Comparison of ENCODE assay signal across 30 cellular contexts in genomic region chr1:3052501-3052900, GRCh38. TPM values are rescaled to one million over a fixed set of nuclear protein-coding genes. Genes with fewer than 3 reads are reported as not detected.
"Had no signal": no experiment of that assay in that cellular context is flagged by ENCODE, and none has a peak within 500 bp of the region (broad histone marks: within the 10 kb centered on the region; RNA-seq: fewer than 3 reads in every experiment).

No MANE protein-coding gene starts in this region.

- ATAC-seq: activated CD8-positive, alpha-beta T cell treated with anti-CD3 and anti-CD28 coated beads, Interleukin-2, amount 10 ng/mL, durations not matched to agents 7 days and 5 days; foreskin keratinocyte; stimulated activated naive CD8-positive, alpha-beta T cell treated with anti-CD3 and anti-CD28 coated beads, Interleukin-15, Interleukin-2, amounts not matched to agents 100 U/mL and 50 U/mL, for 24 hours had no signal

- DNase-seq: activated CD4-positive, alpha-beta T cell treated with anti-CD3 and anti-CD28 coated beads for 1 hour; activated CD4-positive, alpha-beta T cell treated with anti-CD3 and anti-CD28 coated beads, Interleukin-2, amount 50 U/mL, for 1 hour; activated CD8-positive, alpha-beta T cell treated with anti-CD3 and anti-CD28 coated beads, Interleukin-2, amount 10 ng/mL, durations not matched to agents 7 days and 5 days; activated T-cell treated with anti-CD3 and anti-CD28 coated beads, Interleukin-2, amount 50 U/mL, for 48 hours; caudate nucleus; dermis blood vessel endothelial cell; effector CD8-positive, alpha-beta T cell; foreskin keratinocyte; kidney glomerular epithelial cell; occipital lobe; stimulated activated CD4-positive, alpha-beta T cell treated with anti-CD3 and anti-CD28 coated beads, Interleukin-12 subunit alpha, Interleukin-12 subunit beta, amount 100 ng/mL, for 4 hours; stimulated activated CD4-positive, alpha-beta T cell treated with anti-CD3 and anti-CD28 coated beads, Interleukin-4, amount 100 ng/mL, for 4 hours; stimulated activated naive CD8-positive, alpha-beta T cell treated with anti-CD3 and anti-CD28 coated beads, Interleukin-15, Interleukin-2, amounts not matched to agents 100 U/mL and 50 U/mL, for 24 hours; T-helper 1 cell; thyroid gland; WERI-Rb-1 had no signal

- H3K4me1 Mint-ChIP-seq: activated naive CD4-positive, alpha-beta T cell treated with anti-CD3 and anti-CD28 coated beads, Interleukin-2, amount 50 U/mL, for 24 hours had no signal

- H3K36me3 Mint-ChIP-seq: brain had no signal

- H3K27ac ChIP-seq: foreskin keratinocyte, prostate gland, thyroid gland, WERI-Rb-1 had no signal

- H3K4me1 ChIP-seq: foreskin keratinocyte, prostate gland, thyroid gland had no signal

- H3K4me3 ChIP-seq: prostate gland, thyroid gland had no signal

- H3K36me3 ChIP-seq: prostate gland, thyroid gland, WERI-Rb-1 had no signal

- H3K27ac Mint-ChIP-seq: activated CD8-positive, alpha-beta T cell treated with anti-CD3 and anti-CD28 coated beads, Interleukin-2, amount 10 ng/mL, durations not matched to agents 7 days and 5 days; memory B cell had no signal

- H3K9me3 ChIP-seq: prostate gland, thyroid gland had no signal

- H3K27me3 ChIP-seq: foreskin keratinocyte, thyroid gland had no signal

- H3K4me3 Mint-ChIP-seq: activated CD8-positive, alpha-beta T cell treated with anti-CD3 and anti-CD28 coated beads, Interleukin-2, amount 10 ng/mL, durations not matched to agents 7 days and 5 days; activated naive CD4-positive, alpha-beta T cell treated with anti-CD3 and anti-CD28 coated beads, Interleukin-2, amount 50 U/mL, for 24 hours; brain; memory B cell had no signal

RNA-seq across cellular contexts. Expression of gene PRDM16, which starts 16.5 kb away (rescaled TPM):
- total RNA-seq: dermis blood vessel endothelial cell, mononuclear cell, myocyte had no signal

RNA-seq across cellular contexts. Expression of gene ACTRT2, which starts 31.2 kb away (rescaled TPM):
- total RNA-seq: activated CD8-positive, alpha-beta T cell treated with anti-CD3 and anti-CD28 coated beads, Interleukin-2, amount 10 ng/mL, durations not matched to agents 7 days and 5 days; aorta; dermis blood vessel endothelial cell; foreskin keratinocyte; liver; mononuclear cell; myocyte; occipital lobe; skeletal muscle tissue; subcutaneous adipose tissue; urinary bladder had no signal
- polyA plus RNA-seq: adipose tissue, aorta, esophagus, foreskin keratinocyte, liver, neural cell, urinary bladder had no signal
